Comparison of ENCODE assay signal across 8 cellular contexts in genomic region chr6:85678000-85678601, GRCh38. TPM values are rescaled to one million over a fixed set of nuclear protein-coding genes. Genes with fewer than 3 reads are reported as not detected.
DNase-seq lines count a peak whose midpoint lies in the region; ATAC-seq lines count a peak whose summit lies in the region.

No MANE protein-coding gene starts in this region.

- no peaks in the 10 kb centered on the region for H3K9me3 Mint-ChIP-seq in activated T-cell treated with anti-CD3 and anti-CD28 coated beads, Interleukin-2, amount 50 U/mL, for 72 hours
- H3K9me3 Mint-ChIP-seq in activated naive CD8-positive, alpha-beta T cell (ENCODE audit: low read depth), result no peaks in the 10 kb centered on the region
- H3K9me3 Mint-ChIP-seq in stimulated activated memory B cell treated with anti-CD40 and anti-IgM and Interleukin-4, amounts not matched to agents 10 μg/mL and 1 μg/mL and 100 μg/mL, for 72 hours, result no peaks in the 10 kb centered on the region

- H3K36me3 ChIP-seq in iPS-15b (ENCODE audit: control insufficient read depth, insufficient read depth, low read length), result peaks cover 15% of the 10 kb centered on the region

- peaks cover 52% of the 10 kb centered on the region for H3K4me1 Mint-ChIP-seq in activated T-cell treated with anti-CD3 and anti-CD28 coated beads, Interleukin-2, amount 50 U/mL, for 72 hours (ENCODE audit: low read depth)
- peaks cover 43% of the 10 kb centered on the region for H3K4me1 Mint-ChIP-seq in activated naive CD8-positive, alpha-beta T cell (ENCODE audit: low read depth)
- peaks cover 40% of the 10 kb centered on the region for H3K4me1 Mint-ChIP-seq in stimulated activated memory B cell treated with anti-CD40 and anti-IgM and Interleukin-4, amounts not matched to agents 10 μg/mL and 1 μg/mL and 100 μg/mL, for 72 hours

- ATAC-seq in activated T-cell treated with anti-CD3 and anti-CD28 coated beads, Interleukin-2, amount 50 U/mL, for 72 hours (replicated peaks in 1 of 2), result no peak
- peak; percentile 1 for ATAC-seq in stimulated activated memory B cell treated with anti-CD40 and anti-IgM and Interleukin-4, amounts not matched to agents 10 μg/mL and 1 μg/mL and 100 μg/mL, for 72 hours
- no peak for ATAC-seq in GM21390 (IDR thresholded peaks at IDR 0.05; ENCODE audit: unreplicated experiment)
- no peak for ATAC-seq in GM21825 (IDR thresholded peaks at IDR 0.05; ENCODE audit: unreplicated experiment)

- peak overlapping the region; percentile 100 for H3K9ac ChIP-seq in iPS-15b (ENCODE audit: low read depth, low read length)

- peaks cover 5% of the 10 kb centered on the region for H3K4me1 ChIP-seq in iPS-15b (ENCODE audit: control insufficient read depth, insufficient read depth, low read length)

- H3K27me3 ChIP-seq in iPS-15b (ENCODE audit: control insufficient read depth, insufficient read depth, low read length), result no peaks in the 10 kb centered on the region

- peak overlapping the region; percentile 99 for H3K27ac Mint-ChIP-seq in activated T-cell treated with anti-CD3 and anti-CD28 coated beads, Interleukin-2, amount 50 U/mL, for 72 hours
- peak overlapping the region; percentile 99 for H3K27ac Mint-ChIP-seq in activated naive CD8-positive, alpha-beta T cell
- peak overlapping the region; percentile 96 for H3K27ac Mint-ChIP-seq in stimulated activated memory B cell treated with anti-CD40 and anti-IgM and Interleukin-4, amounts not matched to agents 10 μg/mL and 1 μg/mL and 100 μg/mL, for 72 hours

- peak overlapping the region; percentile 99 to 100 for H3K4me3 Mint-ChIP-seq in activated T-cell treated with anti-CD3 and anti-CD28 coated beads, Interleukin-2, amount 50 U/mL, for 72 hours
- peak overlapping the region; percentile 100 for H3K4me3 Mint-ChIP-seq in activated naive CD8-positive, alpha-beta T cell
- H3K4me3 Mint-ChIP-seq in stimulated activated memory B cell treated with anti-CD40 and anti-IgM and Interleukin-4, amounts not matched to agents 10 μg/mL and 1 μg/mL and 100 μg/mL, for 72 hours, result peak overlapping the region; percentile 89

- no peaks in the 10 kb centered on the region for H3K27me3 Mint-ChIP-seq in activated T-cell treated with anti-CD3 and anti-CD28 coated beads, Interleukin-2, amount 50 U/mL, for 72 hours (ENCODE audit: low read depth)
- H3K27me3 Mint-ChIP-seq in activated naive CD8-positive, alpha-beta T cell, result no peaks in the 10 kb centered on the region
- no peaks in the 10 kb centered on the region for H3K27me3 Mint-ChIP-seq in stimulated activated memory B cell treated with anti-CD40 and anti-IgM and Interleukin-4, amounts not matched to agents 10 μg/mL and 1 μg/mL and 100 μg/mL, for 72 hours

- DNase-seq in activated T-cell treated with anti-CD3 and anti-CD28 coated beads, Interleukin-2, amount 50 U/mL, for 72 hours, result no peak
- no peak for DNase-seq in activated T-cell treated with anti-CD3 and anti-CD28 coated beads, Interleukin-2, amount 50 U/mL, for 1 hour
- no peak for DNase-seq in GF-D8 (lab: John Stamatoyannopoulos, UW)

- peak overlapping the region; percentile 99 for H3K4me3 ChIP-seq in iPS-15b (ENCODE audit: low read depth, low read length)

- H3K9me3 ChIP-seq in iPS-15b (ENCODE audit: control insufficient read depth, insufficient read depth, low read length), result no peaks in the 10 kb centered on the region

- peaks cover 32 to 47% of the 10 kb centered on the region in 2 donors for H3K36me3 Mint-ChIP-seq in activated T-cell treated with anti-CD3 and anti-CD28 coated beads, Interleukin-2, amount 50 U/mL, for 72 hours (ENCODE audit: insufficient read depth in 2 of 2)
- peaks cover 34% of the 10 kb centered on the region for H3K36me3 Mint-ChIP-seq in activated naive CD8-positive, alpha-beta T cell
- peaks cover 46% of the 10 kb centered on the region for H3K36me3 Mint-ChIP-seq in stimulated activated memory B cell treated with anti-CD40 and anti-IgM and Interleukin-4, amounts not matched to agents 10 μg/mL and 1 μg/mL and 100 μg/mL, for 72 hours

RNA-seq across cellular contexts. Expression of gene SYNCRIP, which starts 35.4 kb away (rescaled TPM):
- 10 to 100 TPM; 75.9 to 90.2 TPM for total RNA-seq in activated T-cell treated with anti-CD3 and anti-CD28 coated beads, Interleukin-2, amount 50 U/mL, for 72 hours
